1 cellular context compared by ENCODE assay signal in genomic region chr5:25669645-25670401, GRCh38.
A peak's percentile ranks its signal among the peaks of the same experiment; 100 is the strongest.
TF ChIP-seq lines count a peak whose summit lies in the region.

No MANE protein-coding gene starts in this region.

TF ChIP-seq in liver, 16 proteins besides CTCF, POLR2A, EP300 and RAD21 (continued from another document):
- TF ChIP-seq, protein P1, sequence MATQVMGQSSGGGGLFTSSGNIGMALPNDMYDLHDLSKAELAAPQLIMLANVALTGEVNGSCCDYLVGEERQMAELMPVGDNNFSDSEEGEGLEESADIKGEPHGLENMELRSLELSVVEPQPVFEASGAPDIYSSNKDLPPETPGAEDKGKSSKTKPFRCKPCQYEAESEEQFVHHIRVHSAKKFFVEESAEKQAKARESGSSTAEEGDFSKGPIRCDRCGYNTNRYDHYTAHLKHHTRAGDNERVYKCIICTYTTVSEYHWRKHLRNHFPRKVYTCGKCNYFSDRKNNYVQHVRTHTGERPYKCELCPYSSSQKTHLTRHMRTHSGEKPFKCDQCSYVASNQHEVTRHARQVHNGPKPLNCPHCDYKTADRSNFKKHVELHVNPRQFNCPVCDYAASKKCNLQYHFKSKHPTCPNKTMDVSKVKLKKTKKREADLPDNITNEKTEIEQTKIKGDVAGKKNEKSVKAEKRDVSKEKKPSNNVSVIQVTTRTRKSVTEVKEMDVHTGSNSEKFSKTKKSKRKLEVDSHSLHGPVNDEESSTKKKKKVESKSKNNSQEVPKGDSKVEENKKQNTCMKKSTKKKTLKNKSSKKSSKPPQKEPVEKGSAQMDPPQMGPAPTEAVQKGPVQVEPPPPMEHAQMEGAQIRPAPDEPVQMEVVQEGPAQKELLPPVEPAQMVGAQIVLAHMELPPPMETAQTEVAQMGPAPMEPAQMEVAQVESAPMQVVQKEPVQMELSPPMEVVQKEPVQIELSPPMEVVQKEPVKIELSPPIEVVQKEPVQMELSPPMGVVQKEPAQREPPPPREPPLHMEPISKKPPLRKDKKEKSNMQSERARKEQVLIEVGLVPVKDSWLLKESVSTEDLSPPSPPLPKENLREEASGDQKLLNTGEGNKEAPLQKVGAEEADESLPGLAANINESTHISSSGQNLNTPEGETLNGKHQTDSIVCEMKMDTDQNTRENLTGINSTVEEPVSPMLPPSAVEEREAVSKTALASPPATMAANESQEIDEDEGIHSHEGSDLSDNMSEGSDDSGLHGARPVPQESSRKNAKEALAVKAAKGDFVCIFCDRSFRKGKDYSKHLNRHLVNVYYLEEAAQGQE (IDR thresholded peaks at IDR 0.05), result peak; percentile 55
- TF ChIP-seq SP1 (IDR thresholded peaks at IDR 0.05), result peak; percentile 62
- TF ChIP-seq, protein P2, sequence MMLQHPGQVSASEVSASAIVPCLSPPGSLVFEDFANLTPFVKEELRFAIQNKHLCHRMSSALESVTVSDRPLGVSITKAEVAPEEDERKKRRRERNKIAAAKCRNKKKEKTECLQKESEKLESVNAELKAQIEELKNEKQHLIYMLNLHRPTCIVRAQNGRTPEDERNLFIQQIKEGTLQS (IDR thresholded peaks at IDR 0.05), result no peak
- no peak for TF ChIP-seq FOXA1 (IDR thresholded peaks at IDR 0.05)
- no peak for TF ChIP-seq TAF1 (conservative IDR thresholded peaks at IDR 0.05)
- no peak for TF ChIP-seq FOXA2 (IDR thresholded peaks at IDR 0.05)
- TF ChIP-seq, protein P3, sequence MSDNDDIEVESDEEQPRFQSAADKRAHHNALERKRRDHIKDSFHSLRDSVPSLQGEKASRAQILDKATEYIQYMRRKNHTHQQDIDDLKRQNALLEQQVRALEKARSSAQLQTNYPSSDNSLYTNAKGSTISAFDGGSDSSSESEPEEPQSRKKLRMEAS (IDR thresholded peaks at IDR 0.05), result peak; percentile 15
- TF ChIP-seq HNF4A (conservative IDR thresholded peaks at IDR 0.05), result peak; percentile 65 to 81
